ENCODE assay signal across 1 cellular context in genomic region chr2:43389581-43390466, GRCh38.
TF ChIP-seq lines count a peak whose summit lies in the region.

No MANE protein-coding gene starts in this region.

TF ChIP-seq in HepG2, 621 proteins besides CTCF, POLR2A, EP300 and RAD21 (continued from another document and continues in another):
- TF ChIP-seq ZNF468 (CRISPR knock-in tag; IDR thresholded peaks at IDR 0.05), result 0 out of 2 replicates have a peak, but pooled peaks have one; percentile 4
- 0 out of 2 replicates have a peak, but pooled peaks have one; percentile 69 for TF ChIP-seq ZSCAN22 (CRISPR knock-in tag; IDR thresholded peaks at IDR 0.05)
- no peak for TF ChIP-seq UBTF (CRISPR knock-in tag; IDR thresholded peaks at IDR 0.05)
- TF ChIP-seq PHF8 (CRISPR knock-in tag; IDR thresholded peaks at IDR 0.05), result no peak
- no peak for TF ChIP-seq EEA1 (CRISPR knock-in tag; IDR thresholded peaks at IDR 0.05; ENCODE audit: borderline replicate concordance)
- TF ChIP-seq RAD51 (IDR thresholded peaks at IDR 0.05; ENCODE audit: borderline replicate concordance), result no peak
- TF ChIP-seq MNT (IDR thresholded peaks at IDR 0.05), result no peak
- no peak for TF ChIP-seq ZNF317 (CRISPR knock-in tag; IDR thresholded peaks at IDR 0.05)
- no peak for TF ChIP-seq ZNF776 (CRISPR knock-in tag; IDR thresholded peaks at IDR 0.05)
- TF ChIP-seq SNRNP70 (IDR thresholded peaks at IDR 0.05; ENCODE audit: low read depth, low read length), result no peak
- no peak for TF ChIP-seq AKNA (CRISPR knock-in tag; IDR thresholded peaks at IDR 0.05; ENCODE audit: borderline replicate concordance)
- no peak for TF ChIP-seq MBNL3 (CRISPR knock-in tag; conservative IDR thresholded peaks at IDR 0.05)
- no peak; the same call in 1 of the 2 replicates for TF ChIP-seq CBX5 (CRISPR knock-in tag; IDR thresholded peaks at IDR 0.05; ENCODE audit: borderline replicate concordance)
- TF ChIP-seq, protein P1, sequence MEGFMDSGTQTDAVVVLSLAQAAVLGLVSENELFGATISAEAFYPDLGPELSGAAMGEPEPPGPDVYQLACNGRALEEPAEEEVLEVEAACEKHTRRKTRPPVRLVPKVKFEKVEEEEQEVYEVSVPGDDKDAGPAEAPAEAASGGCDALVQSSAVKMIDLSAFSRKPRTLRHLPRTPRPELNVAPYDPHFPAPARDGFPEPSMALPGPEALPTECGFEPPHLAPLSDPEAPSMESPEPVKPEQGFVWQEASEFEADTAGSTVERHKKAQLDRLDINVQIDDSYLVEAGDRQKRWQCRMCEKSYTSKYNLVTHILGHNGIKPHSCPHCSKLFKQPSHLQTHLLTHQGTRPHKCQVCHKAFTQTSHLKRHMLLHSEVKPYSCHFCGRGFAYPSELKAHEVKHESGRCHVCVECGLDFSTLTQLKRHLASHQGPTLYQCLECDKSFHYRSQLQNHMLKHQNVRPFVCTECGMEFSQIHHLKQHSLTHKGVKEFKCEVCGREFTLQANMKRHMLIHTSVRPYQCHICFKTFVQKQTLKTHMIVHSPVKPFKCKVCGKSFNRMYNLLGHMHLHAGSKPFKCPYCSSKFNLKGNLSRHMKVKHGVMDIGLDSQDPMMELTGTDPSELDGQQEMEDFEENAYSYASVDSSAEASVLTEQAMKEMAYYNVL (CRISPR knock-in tag; IDR thresholded peaks at IDR 0.05; ENCODE audit: borderline replicate concordance), result 0 out of 2 replicates have a peak, but pooled peaks have one; percentile 7
- TF ChIP-seq ZNF333 (CRISPR knock-in tag; IDR thresholded peaks at IDR 0.05; ENCODE audit: borderline replicate concordance), result 0 out of 2 replicates have a peak, but pooled peaks have one; percentile 38
- TF ChIP-seq, protein P2, sequence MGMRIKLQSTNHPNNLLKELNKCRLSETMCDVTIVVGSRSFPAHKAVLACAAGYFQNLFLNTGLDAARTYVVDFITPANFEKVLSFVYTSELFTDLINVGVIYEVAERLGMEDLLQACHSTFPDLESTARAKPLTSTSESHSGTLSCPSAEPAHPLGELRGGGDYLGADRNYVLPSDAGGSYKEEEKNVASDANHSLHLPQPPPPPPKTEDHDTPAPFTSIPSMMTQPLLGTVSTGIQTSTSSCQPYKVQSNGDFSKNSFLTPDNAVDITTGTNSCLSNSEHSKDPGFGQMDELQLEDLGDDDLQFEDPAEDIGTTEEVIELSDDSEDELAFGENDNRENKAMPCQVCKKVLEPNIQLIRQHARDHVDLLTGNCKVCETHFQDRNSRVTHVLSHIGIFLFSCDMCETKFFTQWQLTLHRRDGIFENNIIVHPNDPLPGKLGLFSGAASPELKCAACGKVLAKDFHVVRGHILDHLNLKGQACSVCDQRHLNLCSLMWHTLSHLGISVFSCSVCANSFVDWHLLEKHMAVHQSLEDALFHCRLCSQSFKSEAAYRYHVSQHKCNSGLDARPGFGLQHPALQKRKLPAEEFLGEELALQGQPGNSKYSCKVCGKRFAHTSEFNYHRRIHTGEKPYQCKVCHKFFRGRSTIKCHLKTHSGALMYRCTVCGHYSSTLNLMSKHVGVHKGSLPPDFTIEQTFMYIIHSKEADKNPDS (CRISPR knock-in tag; IDR thresholded peaks at IDR 0.05), result peak; percentile 72; the same call in 1 of the 2 replicates
- no peak for TF ChIP-seq BHLHE40 (IDR thresholded peaks at IDR 0.05; ENCODE audit: low read length)
- peak; percentile 95; the same call in 1 of the 2 replicates for TF ChIP-seq FOXJ3 (CRISPR knock-in tag; IDR thresholded peaks at IDR 0.05; ENCODE audit: borderline replicate concordance)
- no peak for TF ChIP-seq ATRX (CRISPR knock-in tag; IDR thresholded peaks at IDR 0.05; ENCODE audit: borderline replicate concordance)
- no peak for TF ChIP-seq ZNF766 (CRISPR knock-in tag; IDR thresholded peaks at IDR 0.05; ENCODE audit: borderline replicate concordance)
- TF ChIP-seq ZNF512B (CRISPR knock-in tag; IDR thresholded peaks at IDR 0.05; ENCODE audit: borderline replicate concordance), result peak; percentile 82; the same call in 1 of the 2 replicates
- TF ChIP-seq, protein P3, sequence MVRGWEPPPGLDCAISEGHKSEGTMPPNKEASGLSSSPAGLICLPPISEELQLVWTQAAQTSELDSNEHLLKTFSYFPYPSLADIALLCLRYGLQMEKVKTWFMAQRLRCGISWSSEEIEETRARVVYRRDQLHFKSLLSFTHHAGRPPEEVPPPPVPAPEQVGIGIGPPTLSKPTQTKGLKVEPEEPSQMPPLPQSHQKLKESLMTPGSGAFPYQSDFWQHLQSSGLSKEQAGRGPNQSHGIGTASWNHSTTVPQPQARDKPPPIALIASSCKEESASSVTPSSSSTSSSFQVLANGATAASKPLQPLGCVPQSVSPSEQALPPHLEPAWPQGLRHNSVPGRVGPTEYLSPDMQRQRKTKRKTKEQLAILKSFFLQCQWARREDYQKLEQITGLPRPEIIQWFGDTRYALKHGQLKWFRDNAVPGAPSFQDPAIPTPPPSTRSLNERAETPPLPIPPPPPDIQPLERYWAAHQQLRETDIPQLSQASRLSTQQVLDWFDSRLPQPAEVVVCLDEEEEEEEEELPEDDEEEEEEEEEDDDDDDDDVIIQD (CRISPR knock-in tag; IDR thresholded peaks at IDR 0.05; ENCODE audit: low read depth), result peak; percentile 96
- peak; percentile 93 for TF ChIP-seq ISL2 (CRISPR knock-in tag; IDR thresholded peaks at IDR 0.05)
- peak; percentile 8; the same call in 1 of the 2 replicates for TF ChIP-seq ZNF281 (CRISPR knock-in tag; IDR thresholded peaks at IDR 0.05; ENCODE audit: borderline replicate concordance)
- no peak for TF ChIP-seq ZNF12 (CRISPR knock-in tag; IDR thresholded peaks at IDR 0.05)
- TF ChIP-seq ZSCAN12 (CRISPR knock-in tag; IDR thresholded peaks at IDR 0.05), result no peak
- no peak for TF ChIP-seq PRMT3 (CRISPR knock-in tag; IDR thresholded peaks at IDR 0.05; ENCODE audit: borderline replicate concordance, low read depth)
- TF ChIP-seq MTF1 (CRISPR knock-in tag; IDR thresholded peaks at IDR 0.05), result no peak
- no peak for TF ChIP-seq GZF1 (CRISPR knock-in tag; IDR thresholded peaks at IDR 0.05)
- no peak for TF ChIP-seq CBX1 (IDR thresholded peaks at IDR 0.05; ENCODE audit: low read depth)
- TF ChIP-seq ZKSCAN8 (CRISPR knock-in tag; IDR thresholded peaks at IDR 0.05; ENCODE audit: borderline replicate concordance), result peak; percentile 59; the same call in 1 of the 2 replicates
